ENCODE assay signal across 14 cellular contexts in the genomic region with DNA sequence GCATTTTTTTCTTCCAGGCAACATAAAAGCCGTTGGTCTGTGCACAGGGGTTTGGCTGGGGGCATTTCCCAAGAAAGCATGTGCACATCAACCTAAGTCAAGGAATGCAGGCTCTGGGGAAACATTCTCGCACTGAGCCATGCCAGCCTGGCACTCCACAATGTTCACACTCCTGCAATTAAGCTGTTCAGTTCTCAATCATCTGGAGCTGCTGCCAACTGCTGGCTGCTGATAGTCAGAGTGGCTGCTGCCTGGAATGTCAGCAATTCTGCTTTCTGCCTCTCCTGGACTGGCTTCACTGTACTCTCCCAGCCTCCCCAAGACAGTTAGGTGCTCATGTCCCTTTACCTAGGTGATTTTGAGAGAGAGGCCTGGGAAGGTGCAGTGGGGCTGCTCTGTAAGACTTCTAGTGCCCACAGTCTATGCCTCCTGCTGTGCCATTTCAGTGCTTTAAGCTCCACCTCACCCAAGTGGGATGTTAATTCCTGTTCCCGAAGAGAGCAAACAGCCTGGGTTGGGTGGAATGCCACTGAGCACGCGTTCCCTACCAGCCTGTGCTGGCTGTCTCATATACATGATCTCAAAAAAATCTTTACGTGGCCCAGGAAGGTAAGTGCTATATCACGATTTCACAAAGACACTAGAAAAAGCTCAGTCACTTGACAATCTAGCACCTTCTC.
DNase-seq lines count a peak whose midpoint lies in the region; ATAC-seq and TF ChIP-seq lines count a peak whose summit lies in the region.
"Had no signal": no experiment of that assay in that cellular context is flagged by ENCODE, and none has a peak within 500 bp of the region (broad histone marks: within the 10 kb centered on the region; RNA-seq: fewer than 3 reads in every experiment).

No MANE protein-coding gene starts in this region.

- H3K36me3 ChIP-seq in GM23338 (ENCODE audit: insufficient read depth) = no peaks in the 10 kb centered on the region
- H3K36me3 ChIP-seq in smooth muscle cell (ENCODE audit: low read depth) = no peaks in the 10 kb centered on the region
- H3K36me3 ChIP-seq: BLaER1, SJSA1 had no signal

- WGBS in smooth muscle cell (ENCODE audit: low lambda C conversion rate) = 85% methylated on average over 7 of the region's 7 CpGs

- TF ChIP-seq CTCF in GM23338 (conservative IDR thresholded peaks at IDR 0.05; ENCODE audit: low read depth in 2 of 2) (no peak), osteocyte (IDR thresholded peaks at IDR 0.05) (no peak), smooth muscle cell (IDR thresholded peaks at IDR 0.05; ENCODE audit: borderline replicate concordance, insufficient read depth, poor library complexity, severe bottlenecking) (no peak)

- H3K9me3 Mint-ChIP-seq in GM23338 = no peaks in the 10 kb centered on the region
- H3K9me3 Mint-ChIP-seq in osteocyte (ENCODE audit: unreplicated experiment) = no peaks in the 10 kb centered on the region

- H3K27me3 ChIP-seq in GM23338 (ENCODE audit: insufficient read depth) (no peaks in the 10 kb centered on the region), smooth muscle cell (ENCODE audit: low read depth) (no peaks in the 10 kb centered on the region)
- H3K27me3 ChIP-seq: BLaER1, SJSA1 had no signal

- H3K9ac ChIP-seq in smooth muscle cell (ENCODE audit: low read depth) = no peak overlapping the region
- H3K9ac ChIP-seq: BLaER1 had no signal

- H3K79me2 ChIP-seq in GM23338 (replicated peaks; ENCODE audit: insufficient read depth) (no peaks in the 10 kb centered on the region), smooth muscle cell (ENCODE audit: low read depth) (no peaks in the 10 kb centered on the region)

- H3K9me2 ChIP-seq in GM23338 (ENCODE audit: insufficient read depth) = no peaks in the 10 kb centered on the region

- ATAC-seq in GM23338 (peak; percentile 52), sciatic nerve (peak; percentile 32)
- ATAC-seq: activated naive CD4-positive, alpha-beta T cell treated with anti-CD3 and anti-CD28 coated beads, Interleukin-2, amount 50 U/mL, for 72 hours; naive thymus-derived CD8-positive, alpha-beta T cell had no signal

- H2AFZ ChIP-seq in GM23338 (no peak overlapping the region), smooth muscle cell (ENCODE audit: low read depth) (no peak overlapping the region)

- H3F3A ChIP-seq in GM23338 (replicated peaks; ENCODE audit: low read depth) (no peaks in the 10 kb centered on the region), smooth muscle cell (ENCODE audit: low read depth) (no peaks in the 10 kb centered on the region)

- no peak overlapping the region for H3K27ac ChIP-seq in GM23338 (ENCODE audit: low read depth)
- peak overlapping the region; percentile 30 for H3K27ac ChIP-seq in cingulate gyrus (ENCODE audit: low read depth, low read length)
- no peak overlapping the region for H3K27ac ChIP-seq in smooth muscle cell (ENCODE audit: low read depth)
- H3K27ac ChIP-seq: BLaER1, SJSA1 had no signal

- H3K27ac Mint-ChIP-seq in GM23338 (no peak overlapping the region), osteocyte (ENCODE audit: unreplicated experiment) (no peak overlapping the region)
- H3K27ac Mint-ChIP-seq: activated naive CD4-positive, alpha-beta T cell treated with anti-CD3 and anti-CD28 coated beads, Interleukin-2, amount 50 U/mL, for 72 hours; naive thymus-derived CD8-positive, alpha-beta T cell had no signal

- H3K4me2 ChIP-seq in GM23338 = no peak overlapping the region
- no peak overlapping the region for H3K4me2 ChIP-seq in smooth muscle cell
- H3K4me2 ChIP-seq: BLaER1 had no signal

- peak; percentile 22 for DNase-seq in GM23338 (ENCODE audit: low spot score)
- peak; percentile 35 for DNase-seq in left kidney (ENCODE audit: low read depth, low spot score)
- no peak for DNase-seq in sciatic nerve (ENCODE audit: low spot score)
- no peak for DNase-seq in KBM-7
- DNase-seq in SKM-1 treated with dmso at 0.1 percent for 144 hours (lab: John Stamatoyannopoulos, UW; ENCODE audit: unreplicated experiment) = no peak
- no peak for DNase-seq in osteocyte (ENCODE audit: extremely low spot score, unreplicated experiment)
- DNase-seq in smooth muscle cell (lab: John Stamatoyannopoulos, UW; ENCODE audit: unreplicated experiment) = no peak
- DNase-seq: naive thymus-derived CD8-positive, alpha-beta T cell; NCI-H1930; NK-92 treated with Interleukin-12 subunit alpha and Interleukin-12 subunit beta, amount 100 ng/mL, for 24 hours had no signal

- no peaks in the 10 kb centered on the region for H3K36me3 Mint-ChIP-seq in GM23338 (ENCODE audit: low read depth)
- no peaks in the 10 kb centered on the region for H3K36me3 Mint-ChIP-seq in osteocyte (ENCODE audit: unreplicated experiment)
- H3K36me3 Mint-ChIP-seq: activated naive CD4-positive, alpha-beta T cell treated with anti-CD3 and anti-CD28 coated beads, Interleukin-2, amount 50 U/mL, for 72 hours; naive thymus-derived CD8-positive, alpha-beta T cell had no signal

- H3K27me3 Mint-ChIP-seq in GM23338 (ENCODE audit: insufficient read depth, low read depth, poor library complexity) (peaks cover 2% of the 10 kb centered on the region), osteocyte (ENCODE audit: unreplicated experiment) (peaks cover 2% of the 10 kb centered on the region)

- in situ Hi-C loops in KBM-7 (cut with MboI; ENCODE audit: low pct_unique_long_range_greater_than_20kb, low sequenced_read_pairs) = no loop called here

- H3K4me3 ChIP-seq in GM23338 (no peak overlapping the region), smooth muscle cell (no peak overlapping the region)
- H3K4me3 ChIP-seq: BLaER1, SJSA1 had no signal

- no peaks in the 10 kb centered on the region for H3K9me3 ChIP-seq in smooth muscle cell (replicated peaks; ENCODE audit: low read depth)
- H3K9me3 ChIP-seq: BLaER1, SJSA1 had no signal

- intact Hi-C loops in sciatic nerve (cut with DNase I) = no loop called here

- peaks cover 6% of the 10 kb centered on the region; the same call in 2 of the 3 replicates for H3K4me1 Mint-ChIP-seq in GM23338
- H3K4me1 Mint-ChIP-seq in osteocyte (ENCODE audit: unreplicated experiment) = no peaks in the 10 kb centered on the region
- H3K4me1 Mint-ChIP-seq: naive thymus-derived CD8-positive, alpha-beta T cell had no signal

- H3K4me1 ChIP-seq in GM23338 (ENCODE audit: insufficient read depth) = no peaks in the 10 kb centered on the region
- no peaks in the 10 kb centered on the region for H3K4me1 ChIP-seq in smooth muscle cell (ENCODE audit: low read depth)
- H3K4me1 ChIP-seq: BLaER1, SJSA1 had no signal

- H4K20me1 ChIP-seq in GM23338 (replicated peaks; ENCODE audit: insufficient read depth) (no peaks in the 10 kb centered on the region), smooth muscle cell (ENCODE audit: low read depth) (no peaks in the 10 kb centered on the region)
- H4K20me1 ChIP-seq: BLaER1 had no signal

- H3K4me3 Mint-ChIP-seq in GM23338 (no peak overlapping the region), osteocyte (ENCODE audit: unreplicated experiment) (no peak overlapping the region)
- H3K4me3 Mint-ChIP-seq: naive thymus-derived CD8-positive, alpha-beta T cell had no signal

TF ChIP-seq in GM23338, 12 proteins besides CTCF, POLR2A, EP300 and RAD21 (continues in another document):
- TF ChIP-seq POLR2AphosphoS5 (IDR thresholded peaks at IDR 0.05; ENCODE audit: low read depth) = no peak
- TF ChIP-seq REST (IDR thresholded peaks at IDR 0.05; ENCODE audit: unreplicated experiment) = no peak
- TF ChIP-seq EZH2phosphoT487 (IDR thresholded peaks at IDR 0.05; ENCODE audit: unreplicated experiment) = no peak
- TF ChIP-seq ETS1 (IDR thresholded peaks at IDR 0.05) = no peak
- no peak for TF ChIP-seq ZNF331 (CRISPR knock-in tag; IDR thresholded peaks at IDR 0.05; ENCODE audit: low read depth)
- no peak for TF ChIP-seq EZH2 (IDR thresholded peaks at IDR 0.05; ENCODE audit: low read depth, unreplicated experiment)

Comparison
In these comparisons a context has a peak if more than half of its experiments do, and no peak if none do; other contexts are left out.
1. DNase-seq: peak in GM23338 (single experiment) and left kidney (single experiment); none in sciatic nerve (single experiment), KBM-7 (single experiment), SKM-1 treated with dmso at 0.1 percent for 144 hours (single experiment), osteocyte (single experiment) and smooth muscle cell (single experiment).